In the genomic region with DNA sequence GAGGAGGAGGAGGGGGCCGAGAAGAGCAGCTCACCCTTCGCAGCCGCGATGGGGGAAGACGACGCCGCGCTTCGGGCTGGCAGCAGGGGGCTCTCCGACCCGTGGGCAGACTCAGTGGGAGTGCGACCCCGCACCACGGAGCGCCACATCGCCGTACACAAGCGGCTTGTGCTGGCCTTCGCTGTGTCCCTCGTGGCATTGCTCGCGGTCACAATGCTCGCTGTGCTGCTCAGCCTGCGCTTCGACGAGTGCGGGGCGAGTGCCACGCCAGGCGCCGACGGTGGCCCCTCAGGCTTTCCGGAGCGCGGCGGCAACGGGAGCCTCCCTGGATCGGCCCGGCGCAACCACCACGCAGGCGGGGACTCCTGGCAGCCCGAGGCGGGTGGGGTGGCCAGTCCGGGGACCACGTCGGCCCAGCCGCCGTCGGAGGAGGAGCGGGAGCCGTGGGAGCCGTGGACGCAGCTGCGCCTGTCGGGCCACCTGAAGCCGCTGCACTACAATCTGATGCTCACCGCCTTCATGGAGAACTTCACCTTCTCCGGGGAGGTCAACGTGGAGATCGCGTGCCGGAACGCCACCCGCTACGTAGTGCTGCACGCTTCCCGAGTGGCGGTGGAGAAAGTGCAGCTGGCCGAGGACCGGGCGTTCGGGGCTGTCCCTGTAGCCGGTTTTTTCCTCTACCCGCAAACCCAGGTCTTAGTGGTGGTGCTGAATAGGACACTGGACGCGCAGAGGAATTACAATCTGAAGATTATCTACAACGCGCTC, we compare ENCODE assay signal across 8 cellular contexts. TPM values are rescaled to one million over a fixed set of nuclear protein-coding genes. Genes with fewer than 3 reads are reported as not detected.
A peak's percentile ranks its signal among the peaks of the same experiment; 100 is the strongest.
DNase-seq lines count a peak whose midpoint lies in the region; ATAC-seq, FAIRE-seq and TF ChIP-seq lines count a peak whose summit lies in the region.

No MANE protein-coding gene starts in this region.

- H3K4me3 ChIP-seq in HFF-Myc (replicated peaks; ENCODE audit: low read depth, low read length) (peak overlapping the region; percentile 87), kidney (ENCODE audit: low read length in 2 of 2) (peak overlapping the region; percentile 77 to 81), subcutaneous abdominal adipose tissue (ENCODE audit: low read depth in 1 of 5, low read length in 5 of 5) (peak overlapping the region; percentile 71 to 97 (median 86))

- ATAC-seq in HG02798 (IDR thresholded peaks at IDR 0.05; ENCODE audit: poor library complexity, unreplicated experiment) (no peak), GM19035 (IDR thresholded peaks at IDR 0.05; ENCODE audit: unreplicated experiment) (no peak)

- peaks cover 0 to 3% (median 0%) of the 10 kb centered on the region in 5 experiments for H3K9me3 Mint-ChIP-seq in brain

- H3K27me3 ChIP-seq in subcutaneous abdominal adipose tissue (ENCODE audit: control insufficient read depth in 5 of 5, insufficient read depth in 4 of 5, low read length in 5 of 5), result peaks cover 0 to 24% (median 7%) of the 10 kb centered on the region in 5 donors

- H3K4me1 Mint-ChIP-seq in brain, result peaks cover 21% of the 10 kb centered on the region

- intact Hi-C loops in kidney (cut with DNase I), result no loop called here

- H3K4me3 Mint-ChIP-seq in brain, result peak overlapping the region; percentile 88 to 97 (median 92)

- peaks cover 52% of the 10 kb centered on the region for H3K27me3 Mint-ChIP-seq in brain

- H3K9me3 ChIP-seq in kidney (ENCODE audit: control insufficient read depth in 1 of 2, low read length in 2 of 2) (no peaks in the 10 kb centered on the region), subcutaneous abdominal adipose tissue (ENCODE audit: control insufficient read depth in 5 of 5, low read length in 5 of 5) (no peaks in the 10 kb centered on the region)

- H3K27ac Mint-ChIP-seq in brain, result no peak overlapping the region

- no peak for FAIRE-seq in kidney (lab: Jason Lieb, UNC)

- TF ChIP-seq CTCF in HFF-Myc (IDR thresholded peaks at IDR 0.05; ENCODE audit: low read depth, low read length, missing control alignments) (no peak), brain (conservative IDR thresholded peaks at IDR 0.05) (peak in 1 of 2 experiments; percentile 57), kidney (IDR thresholded peaks at IDR 0.05; ENCODE audit: borderline replicate concordance, extremely low read depth, insufficient read depth) (no peak)

- no peaks in the 10 kb centered on the region for H3K36me3 ChIP-seq in kidney (ENCODE audit: control insufficient read depth in 1 of 2, insufficient read depth in 2 of 2, low read length in 2 of 2)
- peaks cover 0 to 6% (median 0%) of the 10 kb centered on the region in 5 donors for H3K36me3 ChIP-seq in subcutaneous abdominal adipose tissue (ENCODE audit: control insufficient read depth in 5 of 5, insufficient read depth in 5 of 5, low read length in 5 of 5)

- peaks cover 4 to 5% of the 10 kb centered on the region in 2 donors for H3K4me1 ChIP-seq in kidney (ENCODE audit: control insufficient read depth in 1 of 2, insufficient read depth in 1 of 2, low read depth in 1 of 2, low read length in 2 of 2)
- peaks cover 0 to 50% (median 38%) of the 10 kb centered on the region in 5 donors for H3K4me1 ChIP-seq in subcutaneous abdominal adipose tissue (ENCODE audit: control insufficient read depth in 5 of 5, insufficient read depth in 5 of 5, low read length in 5 of 5)

- peak overlapping the region; percentile 91 to 93 for H3K27ac ChIP-seq in kidney (ENCODE audit: low read depth in 2 of 2, low read length in 2 of 2)
- peak overlapping the region; percentile 93 for H3K27ac ChIP-seq in subcutaneous abdominal adipose tissue (ENCODE audit: low read depth, low read length)

- DNase-seq in HFF-Myc (ENCODE audit: extremely low read depth, low read depth) (no peak), kidney (peak; percentile 77), NCI-H1105 (lab: John Stamatoyannopoulos, UW) (no peak), H4 (ENCODE audit: low spot score) (no peak)

- H3K9ac ChIP-seq in kidney (ENCODE audit: low read length in 2 of 2) (peak overlapping the region; percentile 2 to 89), subcutaneous abdominal adipose tissue (ENCODE audit: low read length in 5 of 5) (peak overlapping the region; percentile 29 to 93 (median 76))

- H3K36me3 Mint-ChIP-seq in brain, result no peaks in the 10 kb centered on the region

RNA-seq across cellular contexts. Expression of gene TRHDE, which starts 0.7 kb away (rescaled TPM):
- polyA plus RNA-seq in brain (ENCODE audit: insufficient read depth, low read depth, low replicate concordance), result 0.29 TPM
- 18.6 TPM for total RNA-seq in kidney
- 1.6 TPM for polyA plus RNA-seq in kidney (ENCODE audit: insufficient read depth, low read depth, low replicate concordance)
- total RNA-seq in H4 (2014; rRNA removed; shearing (Covaris generic)), result 2.4 and 8.8 TPM in 2 replicates
